In genomic region chr1:216111842-216112241, GRCh38 we compare ENCODE assay signal across 1 cellular context.
TF ChIP-seq lines count a peak whose summit lies in the region.

No MANE protein-coding gene starts in this region.

TF ChIP-seq in HepG2, 621 proteins besides CTCF, POLR2A, EP300 and RAD21 (continued from another document):
- TF ChIP-seq, protein P1, sequence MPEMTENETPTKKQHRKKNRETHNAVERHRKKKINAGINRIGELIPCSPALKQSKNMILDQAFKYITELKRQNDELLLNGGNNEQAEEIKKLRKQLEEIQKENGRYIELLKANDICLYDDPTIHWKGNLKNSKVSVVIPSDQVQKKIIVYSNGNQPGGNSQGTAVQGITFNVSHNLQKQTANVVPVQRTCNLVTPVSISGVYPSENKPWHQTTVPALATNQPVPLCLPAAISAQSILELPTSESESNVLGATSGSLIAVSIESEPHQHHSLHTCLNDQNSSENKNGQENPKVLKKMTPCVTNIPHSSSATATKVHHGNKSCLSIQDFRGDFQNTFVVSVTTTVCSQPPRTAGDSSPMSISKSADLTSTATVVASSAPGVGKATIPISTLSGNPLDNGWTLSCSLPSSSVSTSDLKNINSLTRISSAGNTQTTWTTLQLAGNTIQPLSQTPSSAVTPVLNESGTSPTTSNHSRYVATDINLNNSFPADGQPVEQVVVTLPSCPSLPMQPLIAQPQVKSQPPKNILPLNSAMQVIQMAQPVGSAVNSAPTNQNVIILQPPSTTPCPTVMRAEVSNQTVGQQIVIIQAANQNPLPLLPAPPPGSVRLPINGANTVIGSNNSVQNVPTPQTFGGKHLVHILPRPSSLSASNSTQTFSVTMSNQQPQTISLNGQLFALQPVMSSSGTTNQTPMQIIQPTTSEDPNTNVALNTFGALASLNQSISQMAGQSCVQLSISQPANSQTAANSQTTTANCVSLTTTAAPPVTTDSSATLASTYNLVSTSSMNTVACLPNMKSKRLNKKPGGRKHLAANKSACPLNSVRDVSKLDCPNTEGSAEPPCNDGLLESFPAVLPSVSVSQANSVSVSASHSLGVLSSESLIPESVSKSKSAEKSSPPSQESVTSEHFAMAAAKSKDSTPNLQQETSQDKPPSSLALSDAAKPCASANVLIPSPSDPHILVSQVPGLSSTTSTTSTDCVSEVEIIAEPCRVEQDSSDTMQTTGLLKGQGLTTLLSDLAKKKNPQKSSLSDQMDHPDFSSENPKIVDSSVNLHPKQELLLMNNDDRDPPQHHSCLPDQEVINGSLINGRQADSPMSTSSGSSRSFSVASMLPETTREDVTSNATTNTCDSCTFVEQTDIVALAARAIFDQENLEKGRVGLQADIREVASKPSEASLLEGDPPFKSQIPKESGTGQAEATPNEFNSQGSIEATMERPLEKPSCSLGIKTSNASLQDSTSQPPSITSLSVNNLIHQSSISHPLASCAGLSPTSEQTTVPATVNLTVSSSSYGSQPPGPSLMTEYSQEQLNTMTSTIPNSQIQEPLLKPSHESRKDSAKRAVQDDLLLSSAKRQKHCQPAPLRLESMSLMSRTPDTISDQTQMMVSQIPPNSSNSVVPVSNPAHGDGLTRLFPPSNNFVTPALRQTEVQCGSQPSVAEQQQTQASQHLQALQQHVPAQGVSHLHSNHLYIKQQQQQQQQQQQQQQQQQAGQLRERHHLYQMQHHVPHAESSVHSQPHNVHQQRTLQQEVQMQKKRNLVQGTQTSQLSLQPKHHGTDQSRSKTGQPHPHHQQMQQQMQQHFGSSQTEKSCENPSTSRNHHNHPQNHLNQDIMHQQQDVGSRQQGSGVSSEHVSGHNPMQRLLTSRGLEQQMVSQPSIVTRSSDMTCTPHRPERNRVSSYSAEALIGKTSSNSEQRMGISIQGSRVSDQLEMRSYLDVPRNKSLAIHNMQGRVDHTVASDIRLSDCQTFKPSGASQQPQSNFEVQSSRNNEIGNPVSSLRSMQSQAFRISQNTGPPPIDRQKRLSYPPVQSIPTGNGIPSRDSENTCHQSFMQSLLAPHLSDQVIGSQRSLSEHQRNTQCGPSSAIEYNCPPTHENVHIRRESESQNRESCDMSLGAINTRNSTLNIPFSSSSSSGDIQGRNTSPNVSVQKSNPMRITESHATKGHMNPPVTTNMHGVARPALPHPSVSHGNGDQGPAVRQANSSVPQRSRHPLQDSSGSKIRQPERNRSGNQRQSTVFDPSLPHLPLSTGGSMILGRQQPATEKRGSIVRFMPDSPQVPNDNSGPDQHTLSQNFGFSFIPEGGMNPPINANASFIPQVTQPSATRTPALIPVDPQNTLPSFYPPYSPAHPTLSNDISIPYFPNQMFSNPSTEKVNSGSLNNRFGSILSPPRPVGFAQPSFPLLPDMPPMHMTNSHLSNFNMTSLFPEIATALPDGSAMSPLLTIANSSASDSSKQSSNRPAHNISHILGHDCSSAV (CRISPR knock-in tag; IDR thresholded peaks at IDR 0.05; ENCODE audit: borderline replicate concordance): no peak
- TF ChIP-seq ZNF570 (CRISPR knock-in tag; IDR thresholded peaks at IDR 0.05; ENCODE audit: borderline replicate concordance) (no peak), ZSCAN20 (CRISPR knock-in tag; IDR thresholded peaks at IDR 0.05; ENCODE audit: borderline replicate concordance) (no peak)
TF ChIP-seq in HepG2: peak in this region for 0.
